Comparison of ENCODE assay signal across 8 cellular contexts in genomic region chr9:34049630-34050384, GRCh38. TPM values are rescaled to one million over a fixed set of nuclear protein-coding genes. Genes with fewer than 3 reads are reported as not detected.
DNase-seq lines count a peak whose midpoint lies in the region; ATAC-seq and TF ChIP-seq lines count a peak whose summit lies in the region.

No MANE protein-coding gene starts in this region.

- H3K4me3 Mint-ChIP-seq in naive thymus-derived CD4-positive, alpha-beta T cell = peak overlapping the region; percentile 96 to 100 (median 98)

- peaks cover 0 to 4% (median 0%) of the 10 kb centered on the region in 5 donors for H3K36me3 Mint-ChIP-seq in naive thymus-derived CD4-positive, alpha-beta T cell

- TF ChIP-seq CTCF in coronary artery (IDR thresholded peaks at IDR 0.05) = no peak

- H3K36me3 ChIP-seq in naive thymus-derived CD4-positive, alpha-beta T cell (ENCODE audit: control insufficient read depth in 2 of 3, insufficient read depth in 3 of 3, low read length in 3 of 3) = peaks cover 0 to 4% (median 0%) of the 10 kb centered on the region in 3 experiments

- H3K27ac Mint-ChIP-seq in naive thymus-derived CD4-positive, alpha-beta T cell = peak overlapping the region; percentile 98 to 100 (median 99)

- H3K4me1 Mint-ChIP-seq in naive thymus-derived CD4-positive, alpha-beta T cell = peaks cover 23 to 55% (median 30%) of the 10 kb centered on the region in 7 donors

- DNase-seq in ELF-1 (ENCODE audit: low read depth, low spot score) (peak; percentile 41), NCI-H69 (lab: John Stamatoyannopoulos, UW) (peak; percentile 13), coronary artery (ENCODE audit: low spot score) (peak; percentile 72), NCI-H226 (no peak), HuH-7 (ENCODE audit: low spot score) (no peak)
- no peak for DNase-seq in naive thymus-derived CD4-positive, alpha-beta T cell
- DNase-seq in activated CD4-positive, CD25-positive, alpha-beta regulatory T cell (lab: John Stamatoyannopoulos, UW) = no peak

- H3K27me3 Mint-ChIP-seq in naive thymus-derived CD4-positive, alpha-beta T cell = peaks cover 0 to 4% (median 0%) of the 10 kb centered on the region in 5 donors

- POLR2A ChIA-PET in naive thymus-derived CD4-positive, alpha-beta T cell (lab: Charles Lee) = interaction anchor here (1.0 to 1.7 kb wide), 2 partner anchors 143 to 234 kb away, joined by 3 to 4 read pairs; no protein-coding TSS in a partner anchor

- H3K9me3 Mint-ChIP-seq in naive thymus-derived CD4-positive, alpha-beta T cell = peaks cover 0 to 5% (median 0%) of the 10 kb centered on the region in 11 donors

- CTCF ChIA-PET in naive thymus-derived CD4-positive, alpha-beta T cell (lab: Charles Lee) = interaction anchor here (0.6 kb wide), 2 partner anchors 27 to 230 kb away, joined by 3 to 5 read pairs; no protein-coding TSS in a partner anchor

- peak overlapping the region; percentile 85 for H3K4me3 ChIP-seq in coronary artery
- peak overlapping the region; percentile 98 for H3K4me3 ChIP-seq in naive thymus-derived CD4-positive, alpha-beta T cell (ENCODE audit: low read length)

- H3K27me3 ChIP-seq in naive thymus-derived CD4-positive, alpha-beta T cell (ENCODE audit: control insufficient read depth in 2 of 2, insufficient read depth in 2 of 2, low read length in 2 of 2) = no peaks in the 10 kb centered on the region

- no peaks in the 10 kb centered on the region for H3K9me3 ChIP-seq in naive thymus-derived CD4-positive, alpha-beta T cell (ENCODE audit: control insufficient read depth in 2 of 3, low read length in 3 of 3)

- peak overlapping the region; percentile 82 to 92 for H3K27ac ChIP-seq in coronary artery
- peak overlapping the region; percentile 86 for H3K27ac ChIP-seq in naive thymus-derived CD4-positive, alpha-beta T cell (ENCODE audit: low read depth, low read length)

- intact Hi-C loops in naive thymus-derived CD4-positive, alpha-beta T cell (cut with micrococcal nuclease) = loop anchor here (1.0 to 10.0 kb wide), 21 partner anchors 76 to 1555 kb away; partner anchors contain the start of genes DCAF12 (in 2 of the 2), ATOSB (in 1 of the 2), B4GALT1 (in 1 of the 2) and DNAI1 (in 1 of the 2)

- H3K4me1 ChIP-seq in naive thymus-derived CD4-positive, alpha-beta T cell (ENCODE audit: control insufficient read depth in 2 of 2, insufficient read depth in 2 of 2, low read length in 2 of 2) = peaks cover 11 to 22% of the 10 kb centered on the region in 2 donors

- no peak for ATAC-seq in naive thymus-derived CD4-positive, alpha-beta T cell
- no peak for ATAC-seq in HG03108 (IDR thresholded peaks at IDR 0.05; ENCODE audit: unreplicated experiment)

RNA-seq across cellular contexts. Expression of gene UBAP2, which starts 1.1 kb away (rescaled TPM):
- 10 to 100 TPM; 29.7 to 48.4 (median 36.4) TPM for total RNA-seq in naive thymus-derived CD4-positive, alpha-beta T cell
- 10 to 100 TPM; 13.0 to 19.5 TPM for polyA plus RNA-seq in naive thymus-derived CD4-positive, alpha-beta T cell

Comparison
In these comparisons a context has a peak if more than half of its experiments do, and no peak if none do; other contexts are left out.
1. DNase-seq: peak in ELF-1 (single experiment), NCI-H69 (single experiment) and coronary artery (single experiment); none in naive thymus-derived CD4-positive, alpha-beta T cell (0 of 9), NCI-H226 (single experiment), HuH-7 (single experiment) and activated CD4-positive, CD25-positive, alpha-beta regulatory T cell (0 of 4).